Comparison of ENCODE assay signal across 25 cellular contexts in the genomic region with DNA sequence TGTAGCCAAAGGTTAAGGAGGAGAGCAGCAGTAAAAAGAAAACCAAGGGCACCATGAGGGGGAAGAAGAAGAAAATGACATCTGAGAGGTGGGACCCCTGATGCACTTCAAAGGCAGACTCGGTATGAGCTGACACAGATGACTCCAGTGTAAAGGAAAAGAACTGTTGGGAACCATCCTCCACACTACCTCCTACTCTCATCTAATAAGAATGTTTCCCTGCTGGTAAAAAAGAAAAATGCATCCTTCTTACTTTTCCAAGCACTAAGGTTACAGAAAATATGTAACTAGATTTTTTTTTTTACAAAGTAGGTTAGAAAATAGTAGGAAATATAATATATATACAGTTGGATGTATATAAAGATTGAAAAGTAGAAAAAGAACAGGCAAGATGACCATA. TPM values are rescaled to one million over a fixed set of nuclear protein-coding genes. Genes with fewer than 3 reads are reported as not detected.
DNase-seq lines count a peak whose midpoint lies in the region; ATAC-seq and TF ChIP-seq lines count a peak whose summit lies in the region.
"Had no signal": no experiment of that assay in that cellular context is flagged by ENCODE, and none has a peak within 500 bp of the region (broad histone marks: within the 10 kb centered on the region; RNA-seq: fewer than 3 reads in every experiment).

No MANE protein-coding gene starts in this region.

- H3K4me3 ChIP-seq in AG04450 (ENCODE audit: low read depth, low read length) (no peak overlapping the region), KMS-11 (IDR thresholded peaks at IDR 0.05; ENCODE audit: insufficient read depth, low read depth, low read length) (no peak overlapping the region), cardiac fibroblast (replicated peaks in 1 of 2; ENCODE audit: low read depth in 2 of 2, low read length in 2 of 2) (no peak overlapping the region)
- H3K4me3 ChIP-seq: coronary artery, gastroesophageal sphincter, right lobe of liver, vagina had no signal

- H3K4me3 Mint-ChIP-seq in glutamatergic neuron (ENCODE audit: unreplicated experiment): no peak overlapping the region
- no peak overlapping the region for H3K4me3 Mint-ChIP-seq in Calu3 (ENCODE audit: low read depth, unreplicated experiment)
- H3K4me3 Mint-ChIP-seq: activated CD8-positive, alpha-beta memory T cell treated with anti-CD3 and anti-CD28 coated beads, Interleukin-2, amount 10 ng/mL, durations not matched to agents 7 days and 5 days; activated T-helper 1 cell treated with anti-CD3 and anti-CD28 coated beads, Interleukin-12 subunit alpha, Interleukin-12 subunit beta, Interleukin-2, Interleukin-4 antibody, amounts not matched to agents 30 ng/mL and 10 ng/mL and 1 ng/mL, durations not matched to agents 14 hours and 24 hours and 36 hours; brain; CD4-positive, CD25-positive, alpha-beta regulatory T cell; naive thymus-derived CD8-positive, alpha-beta T cell had no signal

- H3K9me3 Mint-ChIP-seq in glutamatergic neuron (ENCODE audit: unreplicated experiment) (no peaks in the 10 kb centered on the region), Calu3 (ENCODE audit: low read depth, unreplicated experiment) (no peaks in the 10 kb centered on the region)
- H3K9me3 Mint-ChIP-seq: activated naive CD4-positive, alpha-beta T cell treated with anti-CD3 and anti-CD28 coated beads, Interleukin-2, amount 50 U/mL, for 72 hours; activated T-helper 1 cell treated with anti-CD3 and anti-CD28 coated beads, Interleukin-12 subunit alpha, Interleukin-12 subunit beta, Interleukin-2, Interleukin-4 antibody, amounts not matched to agents 30 ng/mL and 10 ng/mL and 1 ng/mL, durations not matched to agents 14 hours and 24 hours and 36 hours; brain; CD4-positive, CD25-positive, alpha-beta regulatory T cell had no signal

- BruUV-seq in Calu3 (replicated peaks; lab: Mats Ljungman, UMichigan): no TSS peak

- POLR2A ChIA-PET in AG04450 (lab: Yijun Ruan, JAX): no interaction called here

- H3K27me3 Mint-ChIP-seq in glutamatergic neuron (ENCODE audit: unreplicated experiment): no peaks in the 10 kb centered on the region
- H3K27me3 Mint-ChIP-seq in Calu3 (ENCODE audit: unreplicated experiment): no peaks in the 10 kb centered on the region
- H3K27me3 Mint-ChIP-seq: activated CD8-positive, alpha-beta memory T cell treated with anti-CD3 and anti-CD28 coated beads, Interleukin-2, amount 10 ng/mL, durations not matched to agents 7 days and 5 days; naive thymus-derived CD8-positive, alpha-beta T cell had no signal

- H3K27me3 ChIP-seq in AG04450 (ENCODE audit: control insufficient read depth, insufficient read depth, low read length) (no peaks in the 10 kb centered on the region), KMS-11 (ENCODE audit: insufficient read depth, low read depth) (no peaks in the 10 kb centered on the region)
- H3K27me3 ChIP-seq: gastroesophageal sphincter, right lobe of liver, vagina had no signal

- H2AFZ ChIP-seq in KMS-11 (ENCODE audit: low read depth): no peak overlapping the region

- H3K36me3 Mint-ChIP-seq in glutamatergic neuron (ENCODE audit: unreplicated experiment) (no peaks in the 10 kb centered on the region), Calu3 (ENCODE audit: insufficient read depth, unreplicated experiment) (no peaks in the 10 kb centered on the region)
- H3K36me3 Mint-ChIP-seq: activated CD8-positive, alpha-beta memory T cell treated with anti-CD3 and anti-CD28 coated beads, Interleukin-2, amount 10 ng/mL, durations not matched to agents 7 days and 5 days; brain; CD4-positive, CD25-positive, alpha-beta regulatory T cell had no signal

- peak; percentile 27; the same call in 1 of the 2 replicates for TF ChIP-seq CTCF in AG04450 (IDR thresholded peaks at IDR 0.05; ENCODE audit: low read depth, low read length)
- TF ChIP-seq CTCF in KMS-11 (conservative IDR thresholded peaks at IDR 0.05; ENCODE audit: low read depth, low read length): peak; percentile 18; the same call in 1 of the 2 replicates
- TF ChIP-seq CTCF in cardiac fibroblast (IDR thresholded peaks at IDR 0.05; ENCODE audit: low read depth, low read length): peak; percentile 14
- TF ChIP-seq CTCF in glutamatergic neuron (IDR thresholded peaks at IDR 0.05; ENCODE audit: partially characterized antibody, unreplicated experiment): peak; percentile 54
- TF ChIP-seq CTCF in Calu3 (IDR thresholded peaks at IDR 0.05; ENCODE audit: unreplicated experiment): no peak

- H3K36me3 ChIP-seq in KMS-11 (ENCODE audit: insufficient read depth): no peaks in the 10 kb centered on the region
- H3K36me3 ChIP-seq: gastroesophageal sphincter, right lobe of liver, vagina had no signal

- CTCF ChIA-PET in AG04450 (lab: Charles Lee): no interaction called here
- CTCF ChIA-PET in Calu3 (lab: Charles Lee): no interaction called here

- H3K27ac ChIP-seq in AG04450 (ENCODE audit: low read depth, low read length) (no peak overlapping the region), KMS-11 (no peak overlapping the region)
- H3K27ac ChIP-seq: coronary artery, gastroesophageal sphincter, right lobe of liver, vagina had no signal

- no peaks in the 10 kb centered on the region for H4K20me1 ChIP-seq in KMS-11 (ENCODE audit: insufficient read depth)

- no peak for ATAC-seq in GM21367 (IDR thresholded peaks at IDR 0.05; ENCODE audit: unreplicated experiment)
- ATAC-seq: activated CD8-positive, alpha-beta memory T cell treated with anti-CD3 and anti-CD28 coated beads, Interleukin-2, amount 10 ng/mL, durations not matched to agents 7 days and 5 days; gastroesophageal sphincter; naive thymus-derived CD8-positive, alpha-beta T cell; right lobe of liver had no signal

- no peak overlapping the region for H3K9ac ChIP-seq in KMS-11

- H3K79me2 ChIP-seq in KMS-11 (ENCODE audit: insufficient read depth, low read depth): no peaks in the 10 kb centered on the region

- H3K4me1 Mint-ChIP-seq in glutamatergic neuron (ENCODE audit: low read depth, unreplicated experiment) (no peaks in the 10 kb centered on the region), Calu3 (ENCODE audit: low read depth, unreplicated experiment) (peaks cover 10% of the 10 kb centered on the region)
- H3K4me1 Mint-ChIP-seq: brain had no signal

- H3K4me2 ChIP-seq in KMS-11: no peak overlapping the region

- DNase-seq in AG04450 (ENCODE audit: low read depth, low spot score) (no peak), cardiac fibroblast (ENCODE audit: low read depth in 2 of 2) (peak; percentile 5 to 28), glutamatergic neuron (no peak), NCI-H69 (lab: John Stamatoyannopoulos, UW) (no peak), Calu3 (no peak)
- no peak for DNase-seq in activated CD4-positive, alpha-beta T cell treated with anti-CD3 and anti-CD28 coated beads for 4 hours
- DNase-seq: activated CD4-positive, alpha-beta T cell treated with anti-CD3 and anti-CD28 coated beads for 48 hours; activated CD8-positive, alpha-beta memory T cell treated with anti-CD3 and anti-CD28 coated beads, Interleukin-2, amount 10 ng/mL, durations not matched to agents 7 days and 5 days; CD4-positive, CD25-positive, alpha-beta regulatory T cell; DMS 273 treated with DMSO at 0.1 percent for 48 hours; naive thymus-derived CD8-positive, alpha-beta T cell; NCI-H2107; NCI-H526; right lobe of liver; substantia nigra had no signal

- H3K9me3 ChIP-seq in AG04450 (ENCODE audit: control insufficient read depth, insufficient read depth, low read length): no peaks in the 10 kb centered on the region
- H3K9me3 ChIP-seq: gastroesophageal sphincter, right lobe of liver, vagina had no signal

- H3K27ac Mint-ChIP-seq in glutamatergic neuron (ENCODE audit: unreplicated experiment) (no peak overlapping the region), Calu3 (ENCODE audit: unreplicated experiment) (no peak overlapping the region)
- H3K27ac Mint-ChIP-seq: activated CD8-positive, alpha-beta memory T cell treated with anti-CD3 and anti-CD28 coated beads, Interleukin-2, amount 10 ng/mL, durations not matched to agents 7 days and 5 days; activated T-helper 1 cell treated with anti-CD3 and anti-CD28 coated beads, Interleukin-12 subunit alpha, Interleukin-12 subunit beta, Interleukin-2, Interleukin-4 antibody, amounts not matched to agents 30 ng/mL and 10 ng/mL and 1 ng/mL, durations not matched to agents 14 hours and 24 hours and 36 hours; brain; CD4-positive, CD25-positive, alpha-beta regulatory T cell; naive thymus-derived CD8-positive, alpha-beta T cell had no signal

- intact Hi-C loops in Calu3 (cut with micrococcal nuclease; ENCODE audit: unreplicated experiment): loop anchor here (10.0 kb wide), 1 partner anchor 250 kb away; no protein-coding TSS in a partner anchor

- H3K4me1 ChIP-seq in KMS-11 (ENCODE audit: low read depth, poor library complexity, severe bottlenecking): peaks cover 4% of the 10 kb centered on the region
- H3K4me1 ChIP-seq: right lobe of liver had no signal

RNA-seq across cellular contexts. Expression of a gene that starts 16.9 kb away (rescaled TPM):
- not detected in 2 replicates for polyA plus RNA-seq in AG04450 (2011; rRNA removed)
- not detected in 2 replicates for polyA minus RNA-seq in AG04450 (2011; rRNA and poly(A)+ RNA removed)
- total RNA-seq in glutamatergic neuron (ENCODE audit: unreplicated experiment) (not detected), Calu3 (2022) (not detected in 2 replicates)
- total RNA-seq: A673; activated CD8-positive, alpha-beta memory T cell treated with anti-CD3 and anti-CD28 coated beads, Interleukin-2, amount 10 ng/mL, durations not matched to agents 7 days and 5 days; activated naive CD4-positive, alpha-beta T cell treated with anti-CD3 and anti-CD28 coated beads, Interleukin-2, amount 50 U/mL, for 72 hours; activated T-helper 1 cell treated with anti-CD3 and anti-CD28 coated beads, Interleukin-12 subunit alpha, Interleukin-12 subunit beta, Interleukin-2, Interleukin-4 antibody, amounts not matched to agents 30 ng/mL and 10 ng/mL and 1 ng/mL, durations not matched to agents 14 hours and 24 hours and 36 hours; gastroesophageal sphincter; mesenteric fat pad; right lobe of liver; vagina had no signal
- polyA plus RNA-seq: CD4-positive, CD25-positive, alpha-beta regulatory T cell; naive thymus-derived CD8-positive, alpha-beta T cell had no signal

RNA-seq across cellular contexts. Expression of a gene that starts 51.4 kb away (rescaled TPM):
- not detected in 2 replicates for polyA plus RNA-seq in AG04450 (2011; rRNA removed)
- not detected in 2 replicates for polyA minus RNA-seq in AG04450 (2011; rRNA and poly(A)+ RNA removed)
- total RNA-seq in glutamatergic neuron (ENCODE audit: unreplicated experiment) (not detected), Calu3 (2022) (not detected in 2 replicates)
- total RNA-seq: A673; activated CD8-positive, alpha-beta memory T cell treated with anti-CD3 and anti-CD28 coated beads, Interleukin-2, amount 10 ng/mL, durations not matched to agents 7 days and 5 days; activated naive CD4-positive, alpha-beta T cell treated with anti-CD3 and anti-CD28 coated beads, Interleukin-2, amount 50 U/mL, for 72 hours; activated T-helper 1 cell treated with anti-CD3 and anti-CD28 coated beads, Interleukin-12 subunit alpha, Interleukin-12 subunit beta, Interleukin-2, Interleukin-4 antibody, amounts not matched to agents 30 ng/mL and 10 ng/mL and 1 ng/mL, durations not matched to agents 14 hours and 24 hours and 36 hours; vagina had no signal

Comparison
In these comparisons a context has a peak if more than half of its experiments do, and no peak if none do; other contexts are left out.
1. DNase-seq: peak in cardiac fibroblast (2 of 2); none in AG04450 (single experiment), glutamatergic neuron (single experiment), NCI-H69 (single experiment), Calu3 (single experiment) and activated CD4-positive, alpha-beta T cell treated with anti-CD3 and anti-CD28 coated beads for 4 hours (0 of 2).